Comparison of ENCODE assay signal across 18 cellular contexts in the genomic region with DNA sequence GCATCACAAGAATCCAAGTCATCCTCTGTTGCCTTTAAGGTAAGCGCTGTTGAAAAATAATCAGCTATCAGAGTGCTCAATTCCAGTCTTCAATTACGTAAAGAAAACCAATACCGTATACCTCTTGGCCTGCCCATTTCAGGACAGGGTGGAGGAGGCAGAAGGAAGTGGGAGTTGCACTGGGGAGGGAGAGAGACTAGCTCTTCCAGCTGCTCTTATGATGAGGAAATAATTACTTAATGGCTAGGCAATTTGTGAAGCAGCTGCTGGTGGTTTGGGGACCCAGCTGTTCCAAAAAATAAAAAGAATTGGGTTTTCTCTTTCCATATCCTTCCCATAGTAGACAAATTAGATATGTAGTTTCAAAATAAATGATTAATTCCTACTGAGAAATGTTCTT.
DNase-seq lines count a peak whose midpoint lies in the region; ATAC-seq and TF ChIP-seq lines count a peak whose summit lies in the region.
"Had no signal": no experiment of that assay in that cellular context is flagged by ENCODE, and none has a peak within 500 bp of the region (broad histone marks: within the 10 kb centered on the region; RNA-seq: fewer than 3 reads in every experiment).

No MANE protein-coding gene starts in this region.

- no peaks in the 10 kb centered on the region for H3K36me3 ChIP-seq in SJCRH30
- no peaks in the 10 kb centered on the region for H3K36me3 ChIP-seq in effector memory CD4-positive, alpha-beta T cell (ENCODE audit: control insufficient read depth, insufficient read depth, low read length)
- H3K36me3 ChIP-seq: colonic mucosa, tibial artery had no signal

- peak; percentile 66 to 78 for DNase-seq in HL-60 (ENCODE audit: low read depth in 1 of 2, low spot score in 1 of 2)
- peak; percentile 30 for DNase-seq in NCI-H1694 (lab: John Stamatoyannopoulos, UW)
- DNase-seq in SJCRH30: peak; percentile 84 to 93
- DNase-seq in retina: peak; percentile 18
- DNase-seq in effector memory CD4-positive, alpha-beta T cell: no peak
- DNase-seq in islet precursor cell: no peak
- DNase-seq: activated CD4-positive, alpha-beta T cell treated with anti-CD3 and anti-CD28 coated beads, Interleukin-2, amount 50 U/mL, for 4 hours; activated T-cell treated with anti-CD3 and anti-CD28 coated beads, Interleukin-2, amount 50 U/mL, for 4 hours; colonic mucosa; DMS153; mesenchymal stem cell; NCI-H187 treated with DMSO at 0.1 percent for 48 hours; NCI-H510A treated with DMSO at 0.1 percent for 48 hours; posterior cingulate gyrus; tibial artery had no signal

- H3K27ac ChIP-seq in HL-60 (replicated peaks) (no peak overlapping the region), SJCRH30 (peak overlapping the region; percentile 93)
- H3K27ac ChIP-seq in effector memory CD4-positive, alpha-beta T cell (ENCODE audit: insufficient read depth, low read length, poor library complexity, severe bottlenecking): no peak overlapping the region
- H3K27ac ChIP-seq: colonic mucosa, tibial artery had no signal

- H3K4me1 ChIP-seq in SJCRH30: peaks cover 27% of the 10 kb centered on the region
- no peaks in the 10 kb centered on the region for H3K4me1 ChIP-seq in effector memory CD4-positive, alpha-beta T cell (ENCODE audit: control insufficient read depth, insufficient read depth, low read length, poor library complexity, severe bottlenecking)
- H3K4me1 ChIP-seq: colonic mucosa, tibial artery had no signal

- H3K27me3 ChIP-seq in HL-60 (ENCODE audit: insufficient read depth, poor library complexity, severe bottlenecking) (no peaks in the 10 kb centered on the region), SJCRH30 (no peaks in the 10 kb centered on the region)
- no peaks in the 10 kb centered on the region for H3K27me3 ChIP-seq in effector memory CD4-positive, alpha-beta T cell (replicated peaks; ENCODE audit: control insufficient read depth, insufficient read depth, low read length, poor library complexity, severe bottlenecking)
- H3K27me3 ChIP-seq: colonic mucosa, tibial artery had no signal

- no peak for TF ChIP-seq CTCF in HL-60 (IDR thresholded peaks at IDR 0.05; ENCODE audit: insufficient read depth, low read length)

- H3K4me3 ChIP-seq in HL-60 (replicated peaks; ENCODE audit: insufficient read depth, low read length) (no peak overlapping the region), SJCRH30 (no peak overlapping the region; the same call in 1 of the 2 replicates)
- H3K4me3 ChIP-seq in effector memory CD4-positive, alpha-beta T cell (ENCODE audit: insufficient read depth, low read depth, low read length, poor library complexity, severe bottlenecking): no peak overlapping the region
- H3K4me3 ChIP-seq: colonic mucosa, tibial artery had no signal

- 0 out of 2 replicates have a peak, but pooled peaks cover 3% of the 10 kb centered on the region for H3K9me3 ChIP-seq in SJCRH30 (replicated peaks)
- H3K9me3 ChIP-seq in effector memory CD4-positive, alpha-beta T cell (ENCODE audit: control insufficient read depth, low read length): no peaks in the 10 kb centered on the region
- H3K9me3 ChIP-seq: colonic mucosa, tibial artery had no signal

- ATAC-seq in HG02623 (IDR thresholded peaks at IDR 0.05; ENCODE audit: unreplicated experiment): no peak
- ATAC-seq: activated T-cell treated with anti-CD3 and anti-CD28 coated beads, Interleukin-2, amount 50 U/mL, for 4 hours; natural killer cell treated with Interleukin-12 subunit alpha and Interleukin-12 subunit beta and Interleukin-15 and Interleukin-18, amount 100 ng/mL, for 72 hours; stimulated activated effector memory CD8-positive, alpha-beta T cell treated with anti-CD3 and anti-CD28 coated beads, Interleukin-12 subunit alpha, Interleukin-12 subunit beta, amount 100 ng/mL, for 72 hours had no signal

Comparison
In these comparisons a context has a peak if more than half of its experiments do, and no peak if none do; other contexts are left out.
1. DNase-seq: peak in HL-60 (2 of 2), NCI-H1694 (single experiment), SJCRH30 (2 of 2) and retina (single experiment); none in effector memory CD4-positive, alpha-beta T cell (0 of 3) and islet precursor cell (single experiment).